Comparison of ENCODE assay signal across 13 cellular contexts in the genomic region with DNA sequence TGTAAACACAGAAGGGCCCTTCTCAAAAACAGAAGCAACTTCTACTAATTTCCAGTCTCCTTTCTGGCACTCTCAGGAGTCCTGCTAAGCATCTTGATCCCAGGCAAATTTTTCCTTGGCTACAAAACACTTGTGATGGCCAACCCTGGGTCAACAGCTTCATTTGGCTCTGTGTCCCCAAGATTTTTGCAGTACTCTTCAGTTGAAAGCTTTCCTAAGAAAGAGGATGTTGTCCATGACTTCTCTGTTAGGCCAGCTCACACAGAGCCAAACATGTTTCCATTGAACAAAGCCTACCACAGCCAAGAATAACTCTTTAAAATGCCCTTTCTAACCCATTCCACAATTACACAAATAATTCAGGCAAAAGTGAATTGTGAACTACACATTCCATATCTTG.
"Had no signal": no experiment of that assay in that cellular context is flagged by ENCODE, and none has a peak within 500 bp of the region (broad histone marks: within the 10 kb centered on the region; RNA-seq: fewer than 3 reads in every experiment).

No MANE protein-coding gene starts in this region.

- H3K4me3 Mint-ChIP-seq: activated CD4-positive, alpha-beta T cell treated with anti-CD3 and anti-CD28 coated beads, Interleukin-2, amount 10 ng/mL, durations not matched to agents 7 days and 5 days; activated naive CD8-positive, alpha-beta T cell treated with anti-CD3 and anti-CD28 coated beads for 36 hours; activated T-cell treated with anti-CD3 and anti-CD28 coated beads, Interleukin-2, amount 50 U/mL, for 72 hours; dendritic cell treated with granulocyte-macrophage colony-stimulating factor and Interleukin-4, amounts not matched to agents 40 ng/mL and 50 ng/mL, for 4 days; natural killer cell treated with Interleukin-12 subunit alpha and Interleukin-12 subunit beta and Interleukin-15 and Interleukin-18, amount 100 ng/mL, for 72 hours; T-helper 2 cell treated with Interferon-gamma antibody and Interleukin-4, amounts not matched to agents 5 μg/mL and 100 μg/mL, for 36 hours had no signal

- H3K9me3 Mint-ChIP-seq: activated CD4-positive, alpha-beta T cell treated with anti-CD3 and anti-CD28 coated beads, Interleukin-2, amount 10 ng/mL, durations not matched to agents 7 days and 5 days; activated naive CD8-positive, alpha-beta T cell treated with anti-CD3 and anti-CD28 coated beads for 36 hours; activated T-cell treated with anti-CD3 and anti-CD28 coated beads, Interleukin-2, amount 50 U/mL, for 72 hours; dendritic cell treated with granulocyte-macrophage colony-stimulating factor and Interleukin-4, amounts not matched to agents 40 ng/mL and 50 ng/mL, for 4 days; natural killer cell treated with Interleukin-12 subunit alpha and Interleukin-12 subunit beta and Interleukin-15 and Interleukin-18, amount 100 ng/mL, for 72 hours; T-helper 2 cell treated with Interferon-gamma antibody and Interleukin-4, amounts not matched to agents 5 μg/mL and 100 μg/mL, for 36 hours had no signal

- H3K4me3 ChIP-seq: smooth muscle cell had no signal

- FAIRE-seq: frontal cortex had no signal

- H3K36me3 Mint-ChIP-seq: activated naive CD8-positive, alpha-beta T cell treated with anti-CD3 and anti-CD28 coated beads for 36 hours; natural killer cell treated with Interleukin-12 subunit alpha and Interleukin-12 subunit beta and Interleukin-15 and Interleukin-18, amount 100 ng/mL, for 72 hours had no signal

- DNase-seq: activated CD4-positive, alpha-beta T cell treated with anti-CD3 and anti-CD28 coated beads, Interleukin-2, amount 10 ng/mL, durations not matched to agents 7 days and 5 days; activated CD8-positive, alpha-beta memory T cell treated with anti-CD3 and anti-CD28 coated beads, Interleukin-2, amount 50 U/mL, for 48 hours; activated naive CD8-positive, alpha-beta T cell treated with anti-CD3 and anti-CD28 coated beads for 36 hours; activated T-cell treated with anti-CD3 and anti-CD28 coated beads, Interleukin-2, amount 50 U/mL, for 72 hours; effector memory CD4-positive, alpha-beta T cell; left colon; mesenchymal stem cell; posterior cingulate gyrus had no signal

- ATAC-seq: activated T-cell treated with anti-CD3 and anti-CD28 coated beads, Interleukin-2, amount 50 U/mL, for 72 hours; left colon; natural killer cell treated with Interleukin-12 subunit alpha and Interleukin-12 subunit beta and Interleukin-15 and Interleukin-18, amount 100 ng/mL, for 72 hours had no signal

- H3K4me1 Mint-ChIP-seq: activated CD4-positive, alpha-beta T cell treated with anti-CD3 and anti-CD28 coated beads, Interleukin-2, amount 10 ng/mL, durations not matched to agents 7 days and 5 days had no signal

- H3K27ac Mint-ChIP-seq: activated CD4-positive, alpha-beta T cell treated with anti-CD3 and anti-CD28 coated beads, Interleukin-2, amount 10 ng/mL, durations not matched to agents 7 days and 5 days; activated naive CD8-positive, alpha-beta T cell treated with anti-CD3 and anti-CD28 coated beads for 36 hours; activated T-cell treated with anti-CD3 and anti-CD28 coated beads, Interleukin-2, amount 50 U/mL, for 72 hours; dendritic cell treated with granulocyte-macrophage colony-stimulating factor and Interleukin-4, amounts not matched to agents 40 ng/mL and 50 ng/mL, for 4 days; natural killer cell treated with Interleukin-12 subunit alpha and Interleukin-12 subunit beta and Interleukin-15 and Interleukin-18, amount 100 ng/mL, for 72 hours; T-helper 2 cell treated with Interferon-gamma antibody and Interleukin-4, amounts not matched to agents 5 μg/mL and 100 μg/mL, for 36 hours had no signal
